Comparison of ENCODE assay signal across 10 cellular contexts in the genomic region with DNA sequence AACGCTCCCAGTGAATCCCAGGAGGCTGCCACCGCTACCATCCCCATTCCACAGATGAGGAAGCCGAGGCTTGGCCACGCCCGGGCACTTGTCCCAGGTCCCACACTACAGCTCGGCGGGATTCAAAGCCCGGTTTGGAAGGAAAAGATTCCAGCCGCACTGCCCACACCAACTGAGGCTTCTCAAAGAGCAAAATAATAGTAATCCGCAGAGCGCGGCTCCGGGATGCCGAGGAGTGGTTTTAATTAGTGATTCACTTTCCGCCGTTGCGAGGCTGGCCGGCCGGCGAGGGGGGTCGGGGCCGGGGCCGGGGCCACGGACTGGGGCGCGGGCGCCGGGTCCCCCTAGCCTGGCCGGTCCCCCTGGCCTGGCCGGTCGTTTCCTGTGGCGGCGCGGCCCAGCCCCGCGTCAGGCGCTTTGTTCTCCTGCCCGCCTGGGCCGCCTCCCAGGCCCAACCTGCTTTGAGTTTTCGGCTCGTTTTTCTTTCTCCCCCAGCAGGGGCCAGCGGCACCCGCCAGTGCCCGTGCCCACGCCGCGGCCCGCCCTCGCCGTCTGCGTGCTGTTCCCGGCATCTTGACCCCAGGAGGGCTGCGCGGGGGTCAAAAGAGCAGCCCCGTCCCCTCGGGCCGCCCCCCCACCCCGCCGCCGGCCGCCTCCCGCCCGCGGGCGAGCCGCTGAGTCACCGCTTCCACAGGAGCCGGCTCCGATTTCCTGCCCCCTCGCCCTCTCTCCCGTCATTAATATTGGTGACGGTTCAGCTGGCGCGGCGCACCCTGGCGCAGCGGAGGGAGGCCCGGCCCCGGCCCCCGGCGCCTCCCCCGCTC. TPM values are rescaled to one million over a fixed set of nuclear protein-coding genes. Genes with fewer than 3 reads are reported as not detected.
A peak's percentile ranks its signal among the peaks of the same experiment; 100 is the strongest.
DNase-seq lines count a peak whose midpoint lies in the region; ATAC-seq and FAIRE-seq lines count a peak whose summit lies in the region.
"Had no signal": no experiment of that assay in that cellular context is flagged by ENCODE, and none has a peak within 500 bp of the region (broad histone marks: within the 10 kb centered on the region; RNA-seq: fewer than 3 reads in every experiment).

No MANE protein-coding gene starts in this region.

- H3K36me3 ChIP-seq in adipocyte (ENCODE audit: control insufficient read depth, insufficient read depth, low read length, severe bottlenecking) (no peaks in the 10 kb centered on the region), iPS DF 6.9 (ENCODE audit: control insufficient read depth, insufficient read depth, low read length) (no peaks in the 10 kb centered on the region), small intestine (ENCODE audit: control insufficient read depth in 2 of 2, insufficient read depth in 2 of 2, low read length in 2 of 2) (no peaks in the 10 kb centered on the region)

- peaks cover 40% of the 10 kb centered on the region for H3K27me3 Mint-ChIP-seq in activated CD4-positive, alpha-beta T cell treated with anti-CD3 and anti-CD28 coated beads, Interleukin-2, amount 10 ng/mL, durations not matched to agents 24 days and 14 days

- no peaks in the 10 kb centered on the region for H3K36me3 Mint-ChIP-seq in activated CD4-positive, alpha-beta T cell treated with anti-CD3 and anti-CD28 coated beads, Interleukin-2, amount 10 ng/mL, durations not matched to agents 24 days and 14 days (ENCODE audit: low read depth)

- peaks cover 14% of the 10 kb centered on the region for H3K4me1 ChIP-seq in adipocyte (ENCODE audit: control insufficient read depth, insufficient read depth, low read length)
- H3K4me1 ChIP-seq in iPS DF 6.9 (ENCODE audit: control insufficient read depth, insufficient read depth, low read length), result peaks cover 8% of the 10 kb centered on the region
- no peaks in the 10 kb centered on the region for H3K4me1 ChIP-seq in small intestine (ENCODE audit: control insufficient read depth in 2 of 2, insufficient read depth in 1 of 2, low read depth in 1 of 2, low read length in 1 of 2)

- no peak overlapping the region for H3K4me3 Mint-ChIP-seq in activated CD4-positive, alpha-beta T cell treated with anti-CD3 and anti-CD28 coated beads, Interleukin-2, amount 10 ng/mL, durations not matched to agents 24 days and 14 days
- H3K4me3 Mint-ChIP-seq: activated B cell treated with CpG ODN at 0.5 μM for 24 hours had no signal

- H3K9me3 ChIP-seq in adipocyte (ENCODE audit: control insufficient read depth, low read length), result no peaks in the 10 kb centered on the region
- no peaks in the 10 kb centered on the region for H3K9me3 ChIP-seq in iPS DF 6.9 (ENCODE audit: control insufficient read depth, insufficient read depth, low read length)
- H3K9me3 ChIP-seq in small intestine (ENCODE audit: control insufficient read depth, low read depth), result no peaks in the 10 kb centered on the region

- H3K4me3 ChIP-seq in adipocyte (ENCODE audit: low read length) (peak overlapping the region; percentile 60), iPS DF 6.9 (ENCODE audit: low read length) (peak overlapping the region; percentile 54; the same call in 1 of the 2 replicates), small intestine (ENCODE audit: low read depth in 1 of 2, low read length in 2 of 2) (peak overlapping the region in 1 of 2 donors; percentile 52)

- H3K27me3 ChIP-seq in adipocyte (replicated peaks; ENCODE audit: control insufficient read depth, insufficient read depth, low read length), result no peaks in the 10 kb centered on the region
- H3K27me3 ChIP-seq in iPS DF 6.9 (ENCODE audit: control insufficient read depth, insufficient read depth, low read length), result 0 out of 2 replicates have a peak, but pooled peaks cover 1% of the 10 kb centered on the region
- peaks cover 0 to 3% of the 10 kb centered on the region in 2 donors for H3K27me3 ChIP-seq in small intestine (ENCODE audit: control insufficient read depth in 2 of 2, insufficient read depth in 2 of 2, low read length in 2 of 2)

- intact Hi-C loops in activated CD4-positive, alpha-beta T cell treated with anti-CD3 and anti-CD28 coated beads, Interleukin-2, amount 10 ng/mL, durations not matched to agents 24 days and 14 days (cut with micrococcal nuclease), result no loop called here

- H3K9ac ChIP-seq in adipocyte (ENCODE audit: low read length), result peak overlapping the region; percentile 50

- no peak for FAIRE-seq in small intestine (lab: Jason Lieb, UNC)

- peak; percentile 43 for DNase-seq in activated CD4-positive, alpha-beta T cell treated with anti-CD3 and anti-CD28 coated beads for 48 hours
- no peak for DNase-seq in activated CD4-positive, alpha-beta T cell treated with anti-CD3 and anti-CD28 coated beads, Interleukin-2, amount 10 ng/mL, durations not matched to agents 24 days and 14 days
- DNase-seq in adipocyte (ENCODE audit: low read depth) (peak; percentile 90), iPS DF 6.9 (ENCODE audit: low read depth, low spot score) (no peak), small intestine (peak; percentile 71), occipital lobe (lab: John Stamatoyannopoulos, UW) (no peak), LoVo (ENCODE audit: low spot score) (no peak)
- DNase-seq: activated B cell treated with CpG ODN at 0.5 μM for 24 hours, DND-41 had no signal

- H3K4me1 Mint-ChIP-seq in activated CD4-positive, alpha-beta T cell treated with anti-CD3 and anti-CD28 coated beads, Interleukin-2, amount 10 ng/mL, durations not matched to agents 24 days and 14 days, result peaks cover 2% of the 10 kb centered on the region

- no peak for ATAC-seq in HG03159 (IDR thresholded peaks at IDR 0.05; ENCODE audit: unreplicated experiment)

- no peak overlapping the region for H3K27ac ChIP-seq in iPS DF 6.9 (ENCODE audit: low read length)
- peak overlapping the region; percentile 12 to 80 for H3K27ac ChIP-seq in small intestine (ENCODE audit: low read depth in 1 of 2, low read length in 1 of 2)

- H3K27ac Mint-ChIP-seq in activated CD4-positive, alpha-beta T cell treated with anti-CD3 and anti-CD28 coated beads, Interleukin-2, amount 10 ng/mL, durations not matched to agents 24 days and 14 days, result no peak overlapping the region
- H3K27ac Mint-ChIP-seq: activated B cell treated with CpG ODN at 0.5 μM for 24 hours had no signal

- no CpG with 5 or more reads among the region's 82 CpGs for WGBS in iPS DF 6.9 (ENCODE audit: insufficient coverage, insufficient read length)
- 11 to 18% (median 11%) methylated on average over 53 to 82 of the region's 82 CpGs for WGBS in small intestine, 3 donors

- no peaks in the 10 kb centered on the region for H3K9me3 Mint-ChIP-seq in activated CD4-positive, alpha-beta T cell treated with anti-CD3 and anti-CD28 coated beads, Interleukin-2, amount 10 ng/mL, durations not matched to agents 24 days and 14 days
- H3K9me3 Mint-ChIP-seq: activated B cell treated with CpG ODN at 0.5 μM for 24 hours had no signal

RNA-seq across cellular contexts. Expression of gene FGF18, which starts 31.2 kb away (rescaled TPM):
- 0.17 and 0.33 TPM in 2 replicates for total RNA-seq in activated CD4-positive, alpha-beta T cell treated with anti-CD3 and anti-CD28 coated beads, Interleukin-2, amount 10 ng/mL, durations not matched to agents 24 days and 14 days
- 1 to 10 TPM in 1 of 3 donors, under 1 TPM in 2; 0.54 to 2.0 (median 0.67) TPM for polyA plus RNA-seq in small intestine
- total RNA-seq in occipital lobe, result 0.62 TPM
- total RNA-seq: activated B cell treated with CpG ODN at 0.5 μM for 24 hours had no signal

Comparison
In these comparisons a context has a peak if more than half of its experiments do, and no peak if none do; other contexts are left out.
1. DNase-seq: peak in activated CD4-positive, alpha-beta T cell treated with anti-CD3 and anti-CD28 coated beads for 48 hours (single experiment), adipocyte (single experiment) and small intestine (single experiment); none in activated CD4-positive, alpha-beta T cell treated with anti-CD3 and anti-CD28 coated beads, Interleukin-2, amount 10 ng/mL, durations not matched to agents 24 days and 14 days (single experiment), iPS DF 6.9 (single experiment), occipital lobe (single experiment) and LoVo (single experiment).